ENCODE assay signal across 3 cellular contexts in genomic region chr1:43591181-43591580, GRCh38.
A peak's percentile ranks its signal among the peaks of the same experiment; 100 is the strongest.
TF ChIP-seq lines count a peak whose summit lies in the region.

No MANE protein-coding gene starts in this region.

TF ChIP-seq in HepG2, 621 proteins besides CTCF, POLR2A, EP300 and RAD21:
- TF ChIP-seq NFYC (CRISPR knock-in tag; IDR thresholded peaks at IDR 0.05) (no peak), AGO2 (optimal IDR thresholded peaks at IDR 0.05; ENCODE audit: low read depth, low read length) (peak; percentile 57)

TF ChIP-seq in IMR-90, 13 proteins besides CTCF, POLR2A, EP300 and RAD21:
- no peak for TF ChIP-seq MXI1 (IDR thresholded peaks at IDR 0.05; ENCODE audit: borderline replicate concordance, low read depth, low read length)
- TF ChIP-seq FOS (IDR thresholded peaks at IDR 0.05; ENCODE audit: low read depth, low read length): no peak
- TF ChIP-seq CEBPB (IDR thresholded peaks at IDR 0.05; ENCODE audit: low read depth, low read length): no peak
- no peak for TF ChIP-seq CHD1 (IDR thresholded peaks at IDR 0.05; ENCODE audit: low read depth, low read length)
- no peak for TF ChIP-seq SMC3 (IDR thresholded peaks at IDR 0.05; ENCODE audit: low read depth, low read length)
- no peak for TF ChIP-seq MAZ (IDR thresholded peaks at IDR 0.05; ENCODE audit: borderline replicate concordance, low read depth, low read length)
- no peak for TF ChIP-seq ELK1 (IDR thresholded peaks at IDR 0.05; ENCODE audit: borderline replicate concordance, low read depth, low read length)
- no peak for TF ChIP-seq RCOR1 (IDR thresholded peaks at IDR 0.05; ENCODE audit: insufficient replicate concordance, low read length)
- TF ChIP-seq RFX5 (IDR thresholded peaks at IDR 0.05; ENCODE audit: low read depth, low read length): no peak
- no peak for TF ChIP-seq NFE2L2 (IDR thresholded peaks at IDR 0.05; ENCODE audit: low read depth, low read length)
- no peak for TF ChIP-seq MAFK (IDR thresholded peaks at IDR 0.05; ENCODE audit: low read depth, low read length)
- TF ChIP-seq BHLHE40 (IDR thresholded peaks at IDR 0.05; ENCODE audit: low read depth, low read length): no peak
- no peak for TF ChIP-seq USF2 (IDR thresholded peaks at IDR 0.05; ENCODE audit: low read depth, low read length)

TF ChIP-seq in endothelial cell of umbilical vein, 7 proteins besides CTCF, POLR2A, EP300 and RAD21:
- TF ChIP-seq FOS (IDR thresholded peaks at IDR 0.05; ENCODE audit: borderline replicate concordance, insufficient read depth, low read length) (no peak), EZH2 (IDR thresholded peaks at IDR 0.05; ENCODE audit: borderline replicate concordance, low read depth, low read length, severe bottlenecking) (no peak), JUN (IDR thresholded peaks at IDR 0.05; ENCODE audit: borderline replicate concordance, insufficient read depth, insufficient read length, low read depth) (no peak), MYC (IDR thresholded peaks at IDR 0.05; ENCODE audit: low read depth, low read length) (no peak), POLR2AphosphoS5 (IDR thresholded peaks at IDR 0.05; ENCODE audit: insufficient read depth, low read depth, low read length) (no peak), GATA2 (IDR thresholded peaks at IDR 0.05; ENCODE audit: insufficient read depth, insufficient read length, low read depth, low read length) (no peak), MAX (IDR thresholded peaks at IDR 0.05; ENCODE audit: insufficient read depth, insufficient read length) (no peak)
